22 cellular contexts compared by ENCODE assay signal in the genomic region with DNA sequence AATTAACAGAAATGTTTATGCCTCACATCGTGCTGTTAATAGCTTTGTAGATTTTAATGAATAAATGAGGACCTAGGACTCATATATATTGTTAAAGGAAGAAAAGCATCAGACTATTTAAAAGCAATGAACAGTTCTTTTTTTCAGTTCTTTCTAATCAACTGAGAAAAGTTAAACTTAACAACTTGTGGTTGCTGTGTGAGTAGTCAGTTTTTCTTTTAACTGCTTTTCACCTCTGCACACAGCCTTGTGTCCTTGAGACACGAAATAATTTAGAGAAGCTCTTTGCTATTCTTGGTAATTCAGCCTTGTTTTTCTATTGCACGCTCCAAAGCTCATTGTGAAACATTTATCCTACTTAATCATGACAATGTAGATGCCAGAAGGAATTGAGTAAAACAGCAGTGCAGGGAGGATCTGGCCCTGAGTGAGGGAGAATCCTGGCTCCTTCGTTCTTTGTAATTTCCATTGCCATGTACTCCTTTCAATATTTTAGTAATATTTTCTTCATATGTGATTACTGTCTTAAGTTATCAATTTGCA.
A peak's percentile ranks its signal among the peaks of the same experiment; 100 is the strongest.
DNase-seq lines count a peak whose midpoint lies in the region; ATAC-seq and TF ChIP-seq lines count a peak whose summit lies in the region.
"Had no signal": no experiment of that assay in that cellular context is flagged by ENCODE, and none has a peak within 500 bp of the region (broad histone marks: within the 10 kb centered on the region; RNA-seq: fewer than 3 reads in every experiment).

No MANE protein-coding gene starts in this region.

- H3K27ac Mint-ChIP-seq in brain (peak overlapping the region in 3 of 5 experiments; percentile 9 to 48 (median 43)), nephron (peak overlapping the region; percentile 18 to 73 (median 43))
- H3K27ac Mint-ChIP-seq: activated CD8-positive, alpha-beta memory T cell treated with anti-CD3 and anti-CD28 coated beads, Interleukin-2, amount 10 ng/mL, durations not matched to agents 7 days and 5 days; CD4-positive, alpha-beta memory T cell; T-helper 2 cell treated with Interferon-gamma antibody and Interleukin-4, amounts not matched to agents 5 μg/mL and 100 μg/mL, for 36 hours had no signal

- no peaks in the 10 kb centered on the region for H3K9me3 Mint-ChIP-seq in brain
- no peaks in the 10 kb centered on the region for H3K9me3 Mint-ChIP-seq in nephron

- ATAC-seq in GM18867 (IDR thresholded peaks at IDR 0.05; ENCODE audit: unreplicated experiment) (peak; percentile 50), HG02852 (IDR thresholded peaks at IDR 0.05; ENCODE audit: unreplicated experiment) (peak; percentile 43), GM21360 (IDR thresholded peaks at IDR 0.05; ENCODE audit: unreplicated experiment) (no peak)
- ATAC-seq: activated CD4-positive, CD25-positive, alpha-beta regulatory T cell treated with anti-CD3 and anti-CD28 coated beads, Interleukin-2, amount 50 U/mL, for 24 hours; activated CD8-positive, alpha-beta memory T cell treated with anti-CD3 and anti-CD28 coated beads, Interleukin-2, amount 10 ng/mL, durations not matched to agents 7 days and 5 days had no signal

- H3K27me3 Mint-ChIP-seq in brain (peaks cover 3% of the 10 kb centered on the region), nephron (ENCODE audit: low read depth) (no peaks in the 10 kb centered on the region)
- H3K27me3 Mint-ChIP-seq: activated CD8-positive, alpha-beta memory T cell treated with anti-CD3 and anti-CD28 coated beads, Interleukin-2, amount 10 ng/mL, durations not matched to agents 7 days and 5 days; CD4-positive, alpha-beta memory T cell had no signal

- H3K4me1 Mint-ChIP-seq in brain (peaks cover 24% of the 10 kb centered on the region), nephron (peaks cover 15% of the 10 kb centered on the region)
- H3K4me1 Mint-ChIP-seq: activated CD8-positive, alpha-beta memory T cell treated with anti-CD3 and anti-CD28 coated beads, Interleukin-2, amount 10 ng/mL, durations not matched to agents 7 days and 5 days; CD4-positive, alpha-beta memory T cell had no signal

- DNase-seq in NCI-H146 treated with DMSO at 0.1 percent for 48 hours (lab: John Stamatoyannopoulos, UW; ENCODE audit: unreplicated experiment) (no peak), activated gamma-delta T cell treated with Interleukin-2 at 50 U/mL for 16 hours (no peak), NCI-H69 (lab: John Stamatoyannopoulos, UW) (no peak)
- DNase-seq: activated CD8-positive, alpha-beta memory T cell treated with anti-CD3 and anti-CD28 coated beads, Interleukin-2, amount 10 ng/mL, durations not matched to agents 7 days and 5 days; activated effector memory CD4-positive, alpha-beta T cell treated with Interleukin-2 at 50 U/mL for 16 hours; amygdala; CD4-positive, alpha-beta memory T cell; glutamatergic neuron; KBM-7; midbrain; NCI-H1048; occipital lobe; Right ventricle myocardium superior; stimulated activated CD4-positive, alpha-beta T cell treated with anti-CD3 and anti-CD28 coated beads, Interleukin-4, amount 100 ng/mL, for 24 hours; stimulated activated CD8-positive, alpha-beta memory T cell treated with anti-CD3 and anti-CD28 coated beads, Interleukin-4, amount 100 ng/mL, for 48 hours had no signal

- TF ChIP-seq CTCF in brain (conservative IDR thresholded peaks at IDR 0.05) (no peak), nephron (IDR thresholded peaks at IDR 0.05; ENCODE audit: unreplicated experiment in 3 of 3) (no peak)

- H3K4me3 Mint-ChIP-seq in brain (peak overlapping the region in 2 of 5 experiments; percentile 7 to 9), nephron (no peak overlapping the region)
- H3K4me3 Mint-ChIP-seq: activated CD8-positive, alpha-beta memory T cell treated with anti-CD3 and anti-CD28 coated beads, Interleukin-2, amount 10 ng/mL, durations not matched to agents 7 days and 5 days; CD4-positive, alpha-beta memory T cell; T-helper 2 cell treated with Interferon-gamma antibody and Interleukin-4, amounts not matched to agents 5 μg/mL and 100 μg/mL, for 36 hours had no signal

- H3K36me3 Mint-ChIP-seq in brain (no peaks in the 10 kb centered on the region), nephron (ENCODE audit: low read depth) (no peaks in the 10 kb centered on the region)
- H3K36me3 Mint-ChIP-seq: activated CD8-positive, alpha-beta memory T cell treated with anti-CD3 and anti-CD28 coated beads, Interleukin-2, amount 10 ng/mL, durations not matched to agents 7 days and 5 days; CD4-positive, alpha-beta memory T cell had no signal
